Comparison of ENCODE assay signal across 17 cellular contexts in genomic region chr22:45632791-45633515, GRCh38. TPM values are rescaled to one million over a fixed set of nuclear protein-coding genes. Genes with fewer than 3 reads are reported as not detected.
DNase-seq lines count a peak whose midpoint lies in the region; TF ChIP-seq lines count a peak whose summit lies in the region.
"Had no signal": no experiment of that assay in that cellular context is flagged by ENCODE, and none has a peak within 500 bp of the region (broad histone marks: within the 10 kb centered on the region; RNA-seq: fewer than 3 reads in every experiment).

No MANE protein-coding gene starts in this region.

- no peaks in the 10 kb centered on the region for H3K4me1 ChIP-seq in hepatocyte (ENCODE audit: insufficient read depth)
- H3K4me1 ChIP-seq: lower lobe of right lung had no signal

- H3K9me3 ChIP-seq in hepatocyte (ENCODE audit: low read depth): no peaks in the 10 kb centered on the region
- H3K9me3 ChIP-seq: HAP-1, lower lobe of right lung had no signal

- WGBS in hepatocyte (ENCODE audit: low lambda C conversion rate, missing lambda C conversion rate): 18% methylated on average over 15 of the region's 15 CpGs

- peaks cover 6% of the 10 kb centered on the region for H3K27me3 ChIP-seq in hepatocyte

- no peak overlapping the region for H2AFZ ChIP-seq in hepatocyte

- peak overlapping the region; percentile 58 for H3K4me2 ChIP-seq in hepatocyte

- no peaks in the 10 kb centered on the region for H3K9me3 Mint-ChIP-seq in chondrocyte (ENCODE audit: low read depth)
- no peaks in the 10 kb centered on the region for H3K9me3 Mint-ChIP-seq in progenitor cell of endocrine pancreas (ENCODE audit: low read depth)
- no peaks in the 10 kb centered on the region for H3K9me3 Mint-ChIP-seq in osteocyte (ENCODE audit: unreplicated experiment)
- H3K9me3 Mint-ChIP-seq: activated naive CD4-positive, alpha-beta T cell treated with anti-CD3 and anti-CD28 coated beads for 36 hours; natural killer cell had no signal

- H3K4me3 ChIP-seq in hepatocyte: no peak overlapping the region
- H3K4me3 ChIP-seq: HAP-1, lower lobe of right lung had no signal

- no peak overlapping the region for H3K27ac ChIP-seq in hepatocyte
- H3K27ac ChIP-seq: lower lobe of right lung had no signal

- peak; percentile 16 for DNase-seq in EH (ENCODE audit: low read depth)
- peak; percentile 35 for DNase-seq in chondrocyte (ENCODE audit: low spot score)
- DNase-seq in hepatocyte (ENCODE audit: low spot score): no peak
- DNase-seq in progenitor cell of endocrine pancreas (ENCODE audit: low spot score, unreplicated experiment): no peak
- DNase-seq in NCI-H1105 (lab: John Stamatoyannopoulos, UW): no peak
- no peak for DNase-seq in osteocyte (ENCODE audit: extremely low spot score, unreplicated experiment)
- DNase-seq in HCEC 1CT: no peak
- no peak for DNase-seq in NCI-H748 (lab: John Stamatoyannopoulos, UW; ENCODE audit: unreplicated experiment)
- DNase-seq: activated CD8-positive, alpha-beta memory T cell treated with anti-CD3 and anti-CD28 coated beads, Interleukin-2, amount 50 U/mL, for 48 hours; activated naive CD4-positive, alpha-beta T cell treated with anti-CD3 and anti-CD28 coated beads for 36 hours; GF-D8; lower lobe of right lung; natural killer cell; NCI-H1694; SHP77 treated with DMSO at 0.1 percent for 48 hours; T-helper 2 cell had no signal

- H4K20me1 ChIP-seq in hepatocyte (ENCODE audit: insufficient read depth, poor library complexity, severe bottlenecking): no peaks in the 10 kb centered on the region

- H3K36me3 Mint-ChIP-seq in chondrocyte (ENCODE audit: low read depth) (peaks cover 4% of the 10 kb centered on the region), progenitor cell of endocrine pancreas (ENCODE audit: insufficient read depth) (no peaks in the 10 kb centered on the region), osteocyte (ENCODE audit: unreplicated experiment) (no peaks in the 10 kb centered on the region)
- H3K36me3 Mint-ChIP-seq: natural killer cell had no signal

- TF ChIP-seq CTCF in chondrocyte (IDR thresholded peaks at IDR 0.05) (no peak), hepatocyte (IDR thresholded peaks at IDR 0.05; ENCODE audit: poor library complexity) (no peak), progenitor cell of endocrine pancreas (IDR thresholded peaks at IDR 0.05; ENCODE audit: unreplicated experiment) (no peak), osteocyte (IDR thresholded peaks at IDR 0.05) (no peak)

- H3K4me3 Mint-ChIP-seq in chondrocyte (ENCODE audit: unreplicated experiment): peak overlapping the region; percentile 33
- H3K4me3 Mint-ChIP-seq in progenitor cell of endocrine pancreas (ENCODE audit: low read depth): no peak overlapping the region
- H3K4me3 Mint-ChIP-seq in osteocyte (ENCODE audit: unreplicated experiment): no peak overlapping the region
- H3K4me3 Mint-ChIP-seq: activated naive CD4-positive, alpha-beta T cell treated with anti-CD3 and anti-CD28 coated beads for 36 hours; natural killer cell had no signal

- H3K27ac Mint-ChIP-seq in chondrocyte (ENCODE audit: unreplicated experiment) (no peak overlapping the region), progenitor cell of endocrine pancreas (peak overlapping the region; percentile 79), osteocyte (ENCODE audit: unreplicated experiment) (no peak overlapping the region)
- H3K27ac Mint-ChIP-seq: activated naive CD4-positive, alpha-beta T cell treated with anti-CD3 and anti-CD28 coated beads for 36 hours; natural killer cell had no signal

- peaks cover 39% of the 10 kb centered on the region for H3K27me3 Mint-ChIP-seq in chondrocyte (ENCODE audit: low read depth)
- H3K27me3 Mint-ChIP-seq in progenitor cell of endocrine pancreas: peaks cover 40% of the 10 kb centered on the region
- H3K27me3 Mint-ChIP-seq in osteocyte (ENCODE audit: unreplicated experiment): peaks cover 44% of the 10 kb centered on the region

- H3K9me2 ChIP-seq in hepatocyte (replicated peaks; ENCODE audit: insufficient read depth): no peaks in the 10 kb centered on the region

- H3K36me3 ChIP-seq in hepatocyte (replicated peaks; ENCODE audit: insufficient read depth, low read depth): no peaks in the 10 kb centered on the region
- H3K36me3 ChIP-seq: HAP-1, lower lobe of right lung had no signal

- H3K4me1 Mint-ChIP-seq in chondrocyte (ENCODE audit: low read depth) (peaks cover 5% of the 10 kb centered on the region), progenitor cell of endocrine pancreas (ENCODE audit: low read depth) (peaks cover 13% of the 10 kb centered on the region), osteocyte (ENCODE audit: unreplicated experiment) (peaks cover 2% of the 10 kb centered on the region)

- no peaks in the 10 kb centered on the region for H3K79me2 ChIP-seq in hepatocyte

RNA-seq across cellular contexts. Expression of gene ATXN10, which starts 38.7 kb away (rescaled TPM):
- 113 to 146 TPM (median 117 TPM) in 3 replicates for total RNA-seq in chondrocyte
- total RNA-seq in hepatocyte: 118 and 141 TPM in 2 replicates
- polyA plus RNA-seq in hepatocyte: 186 and 196 TPM in 2 replicates
- 176 and 177 TPM in 2 replicates for total RNA-seq in progenitor cell of endocrine pancreas
- total RNA-seq in osteocyte: 147 and 164 TPM in 2 replicates

Comparison
In these comparisons a context has a peak if more than half of its experiments do, and no peak if none do; other contexts are left out.
1. DNase-seq: peak in EH (single experiment) and chondrocyte (single experiment); none in hepatocyte (single experiment), progenitor cell of endocrine pancreas (single experiment), NCI-H1105 (single experiment), osteocyte (single experiment), HCEC 1CT (single experiment) and NCI-H748 (single experiment).